Comparison of ENCODE assay signal across 20 cellular contexts in genomic region chr18:24000613-24001490, GRCh38. TPM values are rescaled to one million over a fixed set of nuclear protein-coding genes. Genes with fewer than 3 reads are reported as not detected.
A peak's percentile ranks its signal among the peaks of the same experiment; 100 is the strongest.
DNase-seq lines count a peak whose midpoint lies in the region; ATAC-seq, FAIRE-seq and TF ChIP-seq lines count a peak whose summit lies in the region.
"Had no signal": no experiment of that assay in that cellular context is flagged by ENCODE, and none has a peak within 500 bp of the region (broad histone marks: within the 10 kb centered on the region; RNA-seq: fewer than 3 reads in every experiment).

No MANE protein-coding gene starts in this region.

- H3K36me3 ChIP-seq in mammary epithelial cell (ENCODE audit: insufficient read depth, low read length) (no peaks in the 10 kb centered on the region), urinary bladder (ENCODE audit: insufficient read depth) (no peaks in the 10 kb centered on the region), pancreas (no peaks in the 10 kb centered on the region)
- H3K36me3 ChIP-seq: left ventricle myocardium inferior, thyroid gland had no signal

- TF ChIP-seq CTCF in MCF 10A (IDR thresholded peaks at IDR 0.05; ENCODE audit: unreplicated experiment) (no peak), mammary epithelial cell (conservative IDR thresholded peaks at IDR 0.05 in 1 of 2, IDR thresholded peaks at IDR 0.05 in 1 of 2; ENCODE audit: extremely low read depth in 1 of 2, insufficient read depth in 1 of 2, low read depth in 1 of 2, low read length in 2 of 2) (no peak), pancreas (IDR thresholded peaks at IDR 0.05) (no peak)

- DNase-seq in MCF 10A (ENCODE audit: unreplicated experiment) (no peak), mammary epithelial cell (no peak), pancreas (no peak), NOMO-1 (lab: John Stamatoyannopoulos, UW; ENCODE audit: unreplicated experiment in 2 of 2) (no peak), erythroblast (lab: John Stamatoyannopoulos, UW) (no peak)
- no peak for DNase-seq in effector memory CD8-positive, alpha-beta T cell
- DNase-seq: activated CD4-positive, alpha-beta T cell treated with anti-CD3 and anti-CD28 coated beads for 48 hours; activated naive CD4-positive, alpha-beta T cell treated with anti-CD3 and anti-CD28 coated beads for 36 hours; Calu3; effector CD8-positive, alpha-beta T cell; GDM1; IMR-90; left ventricle myocardium inferior; NCI-H2171; thyroid gland had no signal

- CTCF ChIA-PET in MCF 10A (lab: Yijun Ruan, JAX) (interaction anchor here (0.8 kb wide), 1 partner anchor 10 kb away, joined by 3 read pairs; no protein-coding TSS in a partner anchor), mammary epithelial cell (lab: Charles Lee; ENCODE audit: low non-redundant PET) (no interaction called here)

- no peaks in the 10 kb centered on the region for H3K9me3 Mint-ChIP-seq in MCF 10A (ENCODE audit: unreplicated experiment)
- no peaks in the 10 kb centered on the region for H3K9me3 Mint-ChIP-seq in effector memory CD8-positive, alpha-beta T cell
- H3K9me3 Mint-ChIP-seq: activated naive CD4-positive, alpha-beta T cell treated with anti-CD3 and anti-CD28 coated beads for 36 hours; nephron had no signal

- H3K4me2 ChIP-seq in mammary epithelial cell (ENCODE audit: insufficient read depth, low read depth, low read length), result no peak overlapping the region

- in situ Hi-C loops in mammary epithelial cell (cut with MboI; ENCODE audit: low sequenced_read_pairs in 2 of 2), result no loop called here

- BruUV-seq in MCF 10A (replicated peaks; lab: Mats Ljungman, UMichigan), result no TSS peak
- BruUV-seq in mammary epithelial cell (replicated peaks; lab: Mats Ljungman, UMichigan), result no TSS peak

- H3K9me3 ChIP-seq in mammary epithelial cell (replicated peaks; ENCODE audit: insufficient read depth, low read length) (no peaks in the 10 kb centered on the region), pancreas (no peaks in the 10 kb centered on the region)
- H3K9me3 ChIP-seq: left ventricle myocardium inferior, thyroid gland had no signal

- H3K27me3 Mint-ChIP-seq in MCF 10A (ENCODE audit: insufficient read depth, unreplicated experiment), result peaks cover 9% of the 10 kb centered on the region
- H3K27me3 Mint-ChIP-seq in effector memory CD8-positive, alpha-beta T cell, result no peaks in the 10 kb centered on the region

- peak overlapping the region; percentile 57 for H3K27ac Mint-ChIP-seq in MCF 10A (ENCODE audit: low read depth, unreplicated experiment)
- H3K27ac Mint-ChIP-seq in effector memory CD8-positive, alpha-beta T cell, result peak overlapping the region; percentile 80 to 88
- H3K27ac Mint-ChIP-seq: activated naive CD4-positive, alpha-beta T cell treated with anti-CD3 and anti-CD28 coated beads for 36 hours; nephron had no signal

- H3K9ac ChIP-seq in mammary epithelial cell (ENCODE audit: insufficient read depth, low read length), result no peak overlapping the region

- POLR2A ChIA-PET in MCF 10A (lab: Yijun Ruan, JAX), result interaction anchor here (1.7 kb wide), 1 partner anchor 10 kb away, joined by 6 read pairs; no protein-coding TSS in a partner anchor

- no peak overlapping the region for H2AFZ ChIP-seq in mammary epithelial cell (ENCODE audit: low read depth, low read length)

- no peak overlapping the region for H3K4me3 Mint-ChIP-seq in MCF 10A (ENCODE audit: unreplicated experiment)
- H3K4me3 Mint-ChIP-seq in effector memory CD8-positive, alpha-beta T cell, result peak overlapping the region; percentile 65 to 66
- H3K4me3 Mint-ChIP-seq: activated naive CD4-positive, alpha-beta T cell treated with anti-CD3 and anti-CD28 coated beads for 36 hours; nephron had no signal

- FAIRE-seq in pancreas (lab: Jason Lieb, UNC), result no peak
- FAIRE-seq: H1 had no signal

- H3K27me3 ChIP-seq in mammary epithelial cell (ENCODE audit: insufficient read depth, low read length) (no peaks in the 10 kb centered on the region), pancreas (no peaks in the 10 kb centered on the region)
- H3K27me3 ChIP-seq: thyroid gland had no signal

- 95% methylated on average over 8 of the region's 8 CpGs for WGBS in mammary epithelial cell (ENCODE audit: low coverage, missing lambda C conversion rate)
- whole genome bisulfite sequencing in urinary bladder, result 86% methylated on average over 8 of the region's 8 CpGs
- 61% methylated on average over 8 of the region's 8 CpGs for WGBS in pancreas, 2 donors

- H3K4me3 ChIP-seq in mammary epithelial cell (replicated peaks in 1 of 3; ENCODE audit: insufficient read depth in 1 of 3, low read depth in 2 of 3, low read length in 3 of 3) (no peak overlapping the region), urinary bladder (ENCODE audit: low read depth, low read length) (no peak overlapping the region), pancreas (no peak overlapping the region)
- H3K4me3 ChIP-seq: left ventricle myocardium inferior, thyroid gland had no signal

- no peaks in the 10 kb centered on the region for H3K79me2 ChIP-seq in mammary epithelial cell (ENCODE audit: insufficient read depth, low read length)

- H3K4me1 Mint-ChIP-seq in MCF 10A (ENCODE audit: insufficient read depth, unreplicated experiment), result peaks cover 10% of the 10 kb centered on the region
- H3K4me1 Mint-ChIP-seq in effector memory CD8-positive, alpha-beta T cell (ENCODE audit: low read depth in 2 of 2), result peaks cover 57 to 63% of the 10 kb centered on the region in 2 donors
- H3K4me1 Mint-ChIP-seq: nephron had no signal

- H4K20me1 ChIP-seq in mammary epithelial cell (ENCODE audit: insufficient read depth, low read length), result no peaks in the 10 kb centered on the region

- dilution Hi-C loops in mammary epithelial cell (cut with HindIII; ENCODE audit: low sequenced_read_pairs), result no loop called here

- intact Hi-C loops in MCF 10A (cut with micrococcal nuclease) (no loop called here), mammary epithelial cell (cut with micrococcal nuclease) (no loop called here), pancreas (cut with DNase I) (no loop called here)

- H3K4me1 ChIP-seq in mammary epithelial cell (ENCODE audit: insufficient read depth, low read length) (peaks cover 19% of the 10 kb centered on the region), urinary bladder (ENCODE audit: insufficient read depth) (no peaks in the 10 kb centered on the region), pancreas (no peaks in the 10 kb centered on the region)
- H3K4me1 ChIP-seq: left ventricle myocardium inferior, thyroid gland had no signal

- H3K36me3 Mint-ChIP-seq in MCF 10A (ENCODE audit: insufficient read depth, unreplicated experiment), result no peaks in the 10 kb centered on the region
- peaks cover 19% of the 10 kb centered on the region for H3K36me3 Mint-ChIP-seq in effector memory CD8-positive, alpha-beta T cell (ENCODE audit: insufficient read depth)

- H3K27ac ChIP-seq in mammary epithelial cell (ENCODE audit: insufficient read depth, low read depth, low read length) (no peak overlapping the region), urinary bladder (ENCODE audit: low read depth) (peak overlapping the region; percentile 28), pancreas (no peak overlapping the region)
- H3K27ac ChIP-seq: left ventricle myocardium inferior, RWPE1, thyroid gland had no signal

- no peak for TF ChIP-seq POLR2A in erythroblast (IDR thresholded peaks at IDR 0.05; ENCODE audit: low read length)

- peak; percentile 55 for ATAC-seq in HG03442 (IDR thresholded peaks at IDR 0.05; ENCODE audit: unreplicated experiment)
- peak; percentile 56 for ATAC-seq in effector memory CD8-positive, alpha-beta T cell (replicated peaks)
- no peak for ATAC-seq in pancreas

RNA-seq across cellular contexts. Expression of gene TTC39C, which starts 13.7 kb away (rescaled TPM):
- total RNA-seq in MCF 10A (2022), result 11.4 and 12.9 TPM in 2 replicates
- 10 to 100 TPM; 12.0 to 31.0 TPM for total RNA-seq in mammary epithelial cell
- 16.4 TPM for polyA plus RNA-seq in mammary epithelial cell
- 44.2 TPM for polyA minus RNA-seq in mammary epithelial cell
- total RNA-seq in urinary bladder, result 29.9 TPM
- 12.6 TPM for polyA plus RNA-seq in urinary bladder
- total RNA-seq in pancreas, result 10 to 100 TPM; 10.1 to 18.2 (median 12.2) TPM
- polyA plus RNA-seq in pancreas, result 10 to 100 TPM; 20.0 to 27.1 TPM

Comparison
In these comparisons a context has a peak if more than half of its experiments do, and no peak if none do; other contexts are left out.
1. ATAC-seq: peak in HG03442 (single experiment) and effector memory CD8-positive, alpha-beta T cell (single experiment); none in pancreas (0 of 4).